In genomic region chr1:99943238-99943794, GRCh38 we compare ENCODE assay signal across 11 cellular contexts. TPM values are rescaled to one million over a fixed set of nuclear protein-coding genes. Genes with fewer than 3 reads are reported as not detected.
DNase-seq lines count a peak whose midpoint lies in the region; ATAC-seq, FAIRE-seq and TF ChIP-seq lines count a peak whose summit lies in the region.
"Had no signal": no experiment of that assay in that cellular context is flagged by ENCODE, and none has a peak within 500 bp of the region (broad histone marks: within the 10 kb centered on the region; RNA-seq: fewer than 3 reads in every experiment).

No MANE protein-coding gene starts in this region.

- no peak for FAIRE-seq in urothelium cell line (lab: Jason Lieb, UNC)

- H3K4me3 Mint-ChIP-seq in glutamatergic neuron (ENCODE audit: unreplicated experiment), result no peak overlapping the region
- H3K4me3 Mint-ChIP-seq in activated CD8-positive, alpha-beta T cell treated with anti-CD3 and anti-CD28 coated beads for 36 hours, result no peak overlapping the region
- H3K4me3 Mint-ChIP-seq: activated naive CD4-positive, alpha-beta T cell treated with anti-CD3 and anti-CD28 coated beads, Interleukin-2, amount 50 U/mL, for 24 hours; CD8-positive, alpha-beta T cell had no signal

- peaks cover 1% of the 10 kb centered on the region for H3K27me3 Mint-ChIP-seq in glutamatergic neuron (ENCODE audit: unreplicated experiment)
- H3K27me3 Mint-ChIP-seq in activated CD8-positive, alpha-beta T cell treated with anti-CD3 and anti-CD28 coated beads for 36 hours, result no peaks in the 10 kb centered on the region
- H3K27me3 Mint-ChIP-seq: activated naive CD4-positive, alpha-beta T cell treated with anti-CD3 and anti-CD28 coated beads, Interleukin-2, amount 50 U/mL, for 24 hours had no signal

- DNase-seq in AG20443 (ENCODE audit: low spot score) (peak; percentile 30), MG63 (peak; percentile 46), SHP77 treated with DMSO at 0.1 percent for 48 hours (lab: John Stamatoyannopoulos, UW) (peak; percentile 7), glutamatergic neuron (no peak), GM13977 (ENCODE audit: low spot score) (no peak), urothelium cell line (ENCODE audit: low spot score) (no peak)
- DNase-seq in activated CD8-positive, alpha-beta T cell treated with anti-CD3 and anti-CD28 coated beads for 36 hours, result no peak
- DNase-seq: CD8-positive, alpha-beta T cell had no signal

- no peaks in the 10 kb centered on the region for H3K27me3 ChIP-seq in MG63
- H3K27me3 ChIP-seq: gastroesophageal sphincter had no signal

- CTCF ChIA-PET in activated CD8-positive, alpha-beta T cell treated with anti-CD3 and anti-CD28 coated beads for 36 hours (lab: Charles Lee), result no interaction called here

- POLR2A ChIA-PET in activated CD8-positive, alpha-beta T cell treated with anti-CD3 and anti-CD28 coated beads for 36 hours (lab: Charles Lee), result no interaction called here

- ATAC-seq in activated CD8-positive, alpha-beta T cell treated with anti-CD3 and anti-CD28 coated beads for 36 hours, result no peak
- ATAC-seq in HG03521 (IDR thresholded peaks at IDR 0.05; ENCODE audit: unreplicated experiment), result no peak
- ATAC-seq: CD8-positive, alpha-beta T cell; gastroesophageal sphincter had no signal

- peak overlapping the region; percentile 57 for H3K27ac Mint-ChIP-seq in glutamatergic neuron (ENCODE audit: unreplicated experiment)
- H3K27ac Mint-ChIP-seq in activated CD8-positive, alpha-beta T cell treated with anti-CD3 and anti-CD28 coated beads for 36 hours, result no peak overlapping the region
- H3K27ac Mint-ChIP-seq: activated naive CD4-positive, alpha-beta T cell treated with anti-CD3 and anti-CD28 coated beads, Interleukin-2, amount 50 U/mL, for 24 hours; CD8-positive, alpha-beta T cell had no signal

- H3K4me3 ChIP-seq in MG63, result no peak overlapping the region
- H3K4me3 ChIP-seq: gastroesophageal sphincter had no signal

- H3K36me3 ChIP-seq in MG63, result no peaks in the 10 kb centered on the region
- H3K36me3 ChIP-seq: gastroesophageal sphincter had no signal

- in situ Hi-C loops in GM13977 (cut with MboI; ENCODE audit: low pct_unique_long_range_greater_than_20kb, low sequenced_read_pairs, unreplicated experiment), result no loop called here

- H3K36me3 Mint-ChIP-seq in glutamatergic neuron (ENCODE audit: unreplicated experiment), result no peaks in the 10 kb centered on the region
- no peaks in the 10 kb centered on the region for H3K36me3 Mint-ChIP-seq in activated CD8-positive, alpha-beta T cell treated with anti-CD3 and anti-CD28 coated beads for 36 hours (ENCODE audit: low read depth)
- H3K36me3 Mint-ChIP-seq: activated naive CD4-positive, alpha-beta T cell treated with anti-CD3 and anti-CD28 coated beads, Interleukin-2, amount 50 U/mL, for 24 hours; CD8-positive, alpha-beta T cell had no signal

- intact Hi-C loops in activated CD8-positive, alpha-beta T cell treated with anti-CD3 and anti-CD28 coated beads for 36 hours (cut with micrococcal nuclease), result no loop called here

- H3K4me1 Mint-ChIP-seq in glutamatergic neuron (ENCODE audit: low read depth, unreplicated experiment), result peaks cover 8% of the 10 kb centered on the region
- no peaks in the 10 kb centered on the region for H3K4me1 Mint-ChIP-seq in activated CD8-positive, alpha-beta T cell treated with anti-CD3 and anti-CD28 coated beads for 36 hours (ENCODE audit: low read depth)
- H3K4me1 Mint-ChIP-seq: activated naive CD4-positive, alpha-beta T cell treated with anti-CD3 and anti-CD28 coated beads, Interleukin-2, amount 50 U/mL, for 24 hours had no signal

- H3K9me3 Mint-ChIP-seq in glutamatergic neuron (ENCODE audit: unreplicated experiment), result peaks cover 3% of the 10 kb centered on the region
- no peaks in the 10 kb centered on the region for H3K9me3 Mint-ChIP-seq in activated CD8-positive, alpha-beta T cell treated with anti-CD3 and anti-CD28 coated beads for 36 hours
- H3K9me3 Mint-ChIP-seq: activated naive CD4-positive, alpha-beta T cell treated with anti-CD3 and anti-CD28 coated beads, Interleukin-2, amount 50 U/mL, for 24 hours; CD8-positive, alpha-beta T cell had no signal

- no peaks in the 10 kb centered on the region for H3K9me3 ChIP-seq in MG63
- H3K9me3 ChIP-seq: gastroesophageal sphincter had no signal

- TF ChIP-seq CTCF in glutamatergic neuron (IDR thresholded peaks at IDR 0.05; ENCODE audit: partially characterized antibody, unreplicated experiment), result no peak
- TF ChIP-seq CTCF in activated CD8-positive, alpha-beta T cell treated with anti-CD3 and anti-CD28 coated beads for 36 hours (IDR thresholded peaks at IDR 0.05), result no peak
- no peak for TF ChIP-seq CTCF in GM13977 (IDR thresholded peaks at IDR 0.05; ENCODE audit: extremely low read depth, insufficient read depth, missing control alignments)

RNA-seq across cellular contexts. Expression of gene SLC35A3, which starts 26.5 kb away (rescaled TPM):
- total RNA-seq in MG63 (2014; rRNA removed; shearing (Covaris generic); ENCODE audit: low replicate concordance), result 11.1 and 27.7 TPM in 2 replicates
- total RNA-seq in glutamatergic neuron (ENCODE audit: unreplicated experiment), result 7.7 TPM
- total RNA-seq in activated CD8-positive, alpha-beta T cell treated with anti-CD3 and anti-CD28 coated beads for 36 hours, result 10 to 100 TPM; 17.5 to 19.3 TPM

Comparison
In these comparisons a context has a peak if more than half of its experiments do, and no peak if none do; other contexts are left out.
1. DNase-seq: peak in AG20443 (single experiment), MG63 (single experiment) and SHP77 treated with DMSO at 0.1 percent for 48 hours (single experiment); none in glutamatergic neuron (single experiment), activated CD8-positive, alpha-beta T cell treated with anti-CD3 and anti-CD28 coated beads for 36 hours (single experiment), GM13977 (single experiment) and urothelium cell line (single experiment).